1 cellular context compared by ENCODE assay signal in genomic region chr15:40412095-40412759, GRCh38.
TF ChIP-seq lines count a peak whose summit lies in the region.

No MANE protein-coding gene starts in this region.

TF ChIP-seq in HepG2, 621 proteins besides CTCF, POLR2A, EP300 and RAD21 (continued from another document and continues in another):
- no peak for TF ChIP-seq HINFP (CRISPR knock-in tag; IDR thresholded peaks at IDR 0.05; ENCODE audit: low read depth)
- peak; percentile 80 for TF ChIP-seq MAX (IDR thresholded peaks at IDR 0.05)
- TF ChIP-seq GABPA (IDR thresholded peaks at IDR 0.05; ENCODE audit: low read depth, low read length): no peak
- no peak for TF ChIP-seq GABPA (CRISPR knock-in tag; IDR thresholded peaks at IDR 0.05; ENCODE audit: low read depth)
- no peak for TF ChIP-seq NFYB (CRISPR knock-in tag; IDR thresholded peaks at IDR 0.05)
- no peak for TF ChIP-seq JUN (CRISPR knock-in tag; IDR thresholded peaks at IDR 0.05)
- TF ChIP-seq ESRRA (CRISPR knock-in tag; IDR thresholded peaks at IDR 0.05; ENCODE audit: low read depth): no peak
- TF ChIP-seq ZNF121 (CRISPR knock-in tag; IDR thresholded peaks at IDR 0.05): no peak
- TF ChIP-seq ZNF556 (CRISPR knock-in tag; IDR thresholded peaks at IDR 0.05; ENCODE audit: borderline replicate concordance): no peak
- no peak for TF ChIP-seq ZNF382 (CRISPR knock-in tag; IDR thresholded peaks at IDR 0.05; ENCODE audit: borderline replicate concordance)
- no peak for TF ChIP-seq ZFYVE20 (CRISPR knock-in tag; IDR thresholded peaks at IDR 0.05; ENCODE audit: borderline replicate concordance, low read depth)
- no peak for TF ChIP-seq ZNF678 (CRISPR knock-in tag; IDR thresholded peaks at IDR 0.05)
- peak; percentile 89 for TF ChIP-seq HNF4G (IDR thresholded peaks at IDR 0.05; ENCODE audit: borderline replicate concordance, low read depth, low read length)
- TF ChIP-seq HNF4G (CRISPR knock-in tag; IDR thresholded peaks at IDR 0.05; ENCODE audit: borderline replicate concordance, low read depth): peak; percentile 78; the same call in 1 of the 2 replicates
- TF ChIP-seq ZFP90 (CRISPR knock-in tag; IDR thresholded peaks at IDR 0.05; ENCODE audit: borderline replicate concordance): no peak
- TF ChIP-seq TCF7L2 (IDR thresholded peaks at IDR 0.05; ENCODE audit: low read depth, low read length): no peak
- TF ChIP-seq, protein P1, sequence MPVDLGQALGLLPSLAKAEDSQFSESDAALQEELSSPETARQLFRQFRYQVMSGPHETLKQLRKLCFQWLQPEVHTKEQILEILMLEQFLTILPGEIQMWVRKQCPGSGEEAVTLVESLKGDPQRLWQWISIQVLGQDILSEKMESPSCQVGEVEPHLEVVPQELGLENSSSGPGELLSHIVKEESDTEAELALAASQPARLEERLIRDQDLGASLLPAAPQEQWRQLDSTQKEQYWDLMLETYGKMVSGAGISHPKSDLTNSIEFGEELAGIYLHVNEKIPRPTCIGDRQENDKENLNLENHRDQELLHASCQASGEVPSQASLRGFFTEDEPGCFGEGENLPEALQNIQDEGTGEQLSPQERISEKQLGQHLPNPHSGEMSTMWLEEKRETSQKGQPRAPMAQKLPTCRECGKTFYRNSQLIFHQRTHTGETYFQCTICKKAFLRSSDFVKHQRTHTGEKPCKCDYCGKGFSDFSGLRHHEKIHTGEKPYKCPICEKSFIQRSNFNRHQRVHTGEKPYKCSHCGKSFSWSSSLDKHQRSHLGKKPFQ (CRISPR knock-in tag; IDR thresholded peaks at IDR 0.05; ENCODE audit: insufficient replicate concordance): no peak
- no peak for TF ChIP-seq UBTF (CRISPR knock-in tag; IDR thresholded peaks at IDR 0.05)
- no peak for TF ChIP-seq TGIF2 (CRISPR knock-in tag; IDR thresholded peaks at IDR 0.05)
- no peak for TF ChIP-seq RORA (CRISPR knock-in tag; IDR thresholded peaks at IDR 0.05)
- no peak for TF ChIP-seq ARNTL (CRISPR knock-in tag; IDR thresholded peaks at IDR 0.05)
- TF ChIP-seq HOXA9 (CRISPR knock-in tag; IDR thresholded peaks at IDR 0.05; ENCODE audit: borderline replicate concordance): no peak
- no peak for TF ChIP-seq KLF13 (CRISPR knock-in tag; IDR thresholded peaks at IDR 0.05)
- no peak for TF ChIP-seq KMT2B (CRISPR knock-in tag; IDR thresholded peaks at IDR 0.05)
- no peak for TF ChIP-seq ADNP (CRISPR knock-in tag; IDR thresholded peaks at IDR 0.05)
- no peak for TF ChIP-seq ZNF44 (CRISPR knock-in tag; IDR thresholded peaks at IDR 0.05)
- TF ChIP-seq, protein P2, sequence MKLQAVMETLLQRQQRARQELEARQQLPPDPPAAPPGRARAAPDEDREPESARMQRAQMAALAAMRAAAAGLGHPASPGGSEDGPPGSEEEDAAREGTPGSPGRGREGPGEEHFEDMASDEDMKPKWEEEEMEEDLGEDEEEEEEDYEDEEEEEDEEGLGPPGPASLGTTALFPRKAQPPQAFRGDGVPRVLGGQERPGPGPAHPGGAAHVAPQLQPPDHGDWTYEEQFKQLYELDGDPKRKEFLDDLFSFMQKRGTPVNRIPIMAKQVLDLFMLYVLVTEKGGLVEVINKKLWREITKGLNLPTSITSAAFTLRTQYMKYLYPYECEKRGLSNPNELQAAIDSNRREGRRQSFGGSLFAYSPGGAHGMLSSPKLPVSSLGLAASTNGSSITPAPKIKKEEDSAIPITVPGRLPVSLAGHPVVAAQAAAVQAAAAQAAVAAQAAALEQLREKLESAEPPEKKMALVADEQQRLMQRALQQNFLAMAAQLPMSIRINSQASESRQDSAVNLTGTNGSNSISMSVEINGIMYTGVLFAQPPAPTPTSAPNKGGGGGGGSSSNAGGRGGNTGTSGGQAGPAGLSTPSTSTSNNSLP (IDR thresholded peaks at IDR 0.05; ENCODE audit: low read depth, low read length): no peak
- TF ChIP-seq KLF12 (CRISPR knock-in tag; IDR thresholded peaks at IDR 0.05; ENCODE audit: borderline replicate concordance): no peak
- TF ChIP-seq ZNF609 (CRISPR knock-in tag; IDR thresholded peaks at IDR 0.05; ENCODE audit: borderline replicate concordance): no peak
- TF ChIP-seq CAMTA2 (CRISPR knock-in tag; IDR thresholded peaks at IDR 0.05; ENCODE audit: borderline replicate concordance): no peak
- TF ChIP-seq CEBPG (CRISPR knock-in tag; IDR thresholded peaks at IDR 0.05): peak; percentile 83
- TF ChIP-seq, protein P3, sequence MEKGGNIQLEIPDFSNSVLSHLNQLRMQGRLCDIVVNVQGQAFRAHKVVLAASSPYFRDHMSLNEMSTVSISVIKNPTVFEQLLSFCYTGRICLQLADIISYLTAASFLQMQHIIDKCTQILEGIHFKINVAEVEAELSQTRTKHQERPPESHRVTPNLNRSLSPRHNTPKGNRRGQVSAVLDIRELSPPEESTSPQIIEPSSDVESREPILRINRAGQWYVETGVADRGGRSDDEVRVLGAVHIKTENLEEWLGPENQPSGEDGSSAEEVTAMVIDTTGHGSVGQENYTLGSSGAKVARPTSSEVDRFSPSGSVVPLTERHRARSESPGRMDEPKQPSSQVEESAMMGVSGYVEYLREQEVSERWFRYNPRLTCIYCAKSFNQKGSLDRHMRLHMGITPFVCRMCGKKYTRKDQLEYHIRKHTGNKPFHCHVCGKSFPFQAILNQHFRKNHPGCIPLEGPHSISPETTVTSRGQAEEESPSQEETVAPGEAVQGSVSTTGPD (CRISPR knock-in tag; IDR thresholded peaks at IDR 0.05): no peak
- TF ChIP-seq ZNF225 (CRISPR knock-in tag; IDR thresholded peaks at IDR 0.05): no peak
- TF ChIP-seq, protein P4, sequence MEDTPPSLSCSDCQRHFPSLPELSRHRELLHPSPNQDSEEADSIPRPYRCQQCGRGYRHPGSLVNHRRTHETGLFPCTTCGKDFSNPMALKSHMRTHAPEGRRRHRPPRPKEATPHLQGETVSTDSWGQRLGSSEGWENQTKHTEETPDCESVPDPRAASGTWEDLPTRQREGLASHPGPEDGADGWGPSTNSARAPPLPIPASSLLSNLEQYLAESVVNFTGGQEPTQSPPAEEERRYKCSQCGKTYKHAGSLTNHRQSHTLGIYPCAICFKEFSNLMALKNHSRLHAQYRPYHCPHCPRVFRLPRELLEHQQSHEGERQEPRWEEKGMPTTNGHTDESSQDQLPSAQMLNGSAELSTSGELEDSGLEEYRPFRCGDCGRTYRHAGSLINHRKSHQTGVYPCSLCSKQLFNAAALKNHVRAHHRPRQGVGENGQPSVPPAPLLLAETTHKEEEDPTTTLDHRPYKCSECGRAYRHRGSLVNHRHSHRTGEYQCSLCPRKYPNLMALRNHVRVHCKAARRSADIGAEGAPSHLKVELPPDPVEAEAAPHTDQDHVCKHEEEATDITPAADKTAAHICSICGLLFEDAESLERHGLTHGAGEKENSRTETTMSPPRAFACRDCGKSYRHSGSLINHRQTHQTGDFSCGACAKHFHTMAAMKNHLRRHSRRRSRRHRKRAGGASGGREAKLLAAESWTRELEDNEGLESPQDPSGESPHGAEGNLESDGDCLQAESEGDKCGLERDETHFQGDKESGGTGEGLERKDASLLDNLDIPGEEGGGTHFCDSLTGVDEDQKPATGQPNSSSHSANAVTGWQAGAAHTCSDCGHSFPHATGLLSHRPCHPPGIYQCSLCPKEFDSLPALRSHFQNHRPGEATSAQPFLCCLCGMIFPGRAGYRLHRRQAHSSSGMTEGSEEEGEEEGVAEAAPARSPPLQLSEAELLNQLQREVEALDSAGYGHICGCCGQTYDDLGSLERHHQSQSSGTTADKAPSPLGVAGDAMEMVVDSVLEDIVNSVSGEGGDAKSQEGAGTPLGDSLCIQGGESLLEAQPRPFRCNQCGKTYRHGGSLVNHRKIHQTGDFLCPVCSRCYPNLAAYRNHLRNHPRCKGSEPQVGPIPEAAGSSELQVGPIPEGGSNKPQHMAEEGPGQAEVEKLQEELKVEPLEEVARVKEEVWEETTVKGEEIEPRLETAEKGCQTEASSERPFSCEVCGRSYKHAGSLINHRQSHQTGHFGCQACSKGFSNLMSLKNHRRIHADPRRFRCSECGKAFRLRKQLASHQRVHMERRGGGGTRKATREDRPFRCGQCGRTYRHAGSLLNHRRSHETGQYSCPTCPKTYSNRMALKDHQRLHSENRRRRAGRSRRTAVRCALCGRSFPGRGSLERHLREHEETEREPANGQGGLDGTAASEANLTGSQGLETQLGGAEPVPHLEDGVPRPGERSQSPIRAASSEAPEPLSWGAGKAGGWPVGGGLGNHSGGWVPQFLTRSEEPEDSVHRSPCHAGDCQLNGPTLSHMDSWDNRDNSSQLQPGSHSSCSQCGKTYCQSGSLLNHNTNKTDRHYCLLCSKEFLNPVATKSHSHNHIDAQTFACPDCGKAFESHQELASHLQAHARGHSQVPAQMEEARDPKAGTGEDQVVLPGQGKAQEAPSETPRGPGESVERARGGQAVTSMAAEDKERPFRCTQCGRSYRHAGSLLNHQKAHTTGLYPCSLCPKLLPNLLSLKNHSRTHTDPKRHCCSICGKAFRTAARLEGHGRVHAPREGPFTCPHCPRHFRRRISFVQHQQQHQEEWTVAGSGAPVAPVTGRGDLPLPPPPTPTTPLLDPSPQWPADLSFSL (CRISPR knock-in tag; IDR thresholded peaks at IDR 0.05): no peak
